ENCODE assay signal across 15 cellular contexts in the genomic region with DNA sequence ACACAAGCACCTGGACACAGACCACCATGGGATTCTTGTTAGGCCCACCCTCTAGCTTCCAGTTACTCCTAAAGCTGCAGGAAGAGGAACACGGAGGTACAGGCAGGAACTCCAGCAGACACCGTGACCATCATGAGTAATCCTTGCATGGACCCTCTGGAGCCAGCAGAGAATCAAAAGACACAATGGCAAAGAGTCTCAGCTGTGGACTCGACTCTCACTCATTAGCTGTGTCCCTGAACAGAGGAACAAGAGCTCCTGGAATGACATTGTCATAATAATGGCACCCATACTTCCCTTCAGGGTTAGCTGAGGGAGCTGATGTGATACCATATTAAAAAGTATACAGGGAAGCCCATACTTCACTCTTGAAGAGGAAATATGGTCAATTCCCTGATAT.
DNase-seq lines count a peak whose midpoint lies in the region; TF ChIP-seq lines count a peak whose summit lies in the region.
"Had no signal": no experiment of that assay in that cellular context is flagged by ENCODE, and none has a peak within 500 bp of the region (broad histone marks: within the 10 kb centered on the region; RNA-seq: fewer than 3 reads in every experiment).

No MANE protein-coding gene starts in this region.

- H3K4me3 Mint-ChIP-seq in nephron, result no peak overlapping the region
- H3K4me3 Mint-ChIP-seq: CD4-positive, alpha-beta memory T cell had no signal

- H3K27ac ChIP-seq in SJCRH30 (peak overlapping the region; percentile 97), hepatocyte (peak overlapping the region; percentile 16), vagina (peak overlapping the region; percentile 17)
- H3K27ac ChIP-seq: A549, C4-2B had no signal

- H3K4me2 ChIP-seq in hepatocyte, result no peak overlapping the region
- H3K4me2 ChIP-seq: A549 had no signal

- H3K36me3 Mint-ChIP-seq in nephron (ENCODE audit: low read depth), result peaks cover 3% of the 10 kb centered on the region
- H3K36me3 Mint-ChIP-seq: CD4-positive, alpha-beta memory T cell had no signal

- CTCF ChIA-PET in GM10248 (lab: Yijun Ruan, JAX), result no interaction called here

- no peaks in the 10 kb centered on the region for H3K9me2 ChIP-seq in hepatocyte (replicated peaks; ENCODE audit: insufficient read depth)

- no peaks in the 10 kb centered on the region for H3K79me2 ChIP-seq in hepatocyte

- WGBS in hepatocyte (ENCODE audit: low lambda C conversion rate, missing lambda C conversion rate), result 65% methylated on average over 3 of the region's 3 CpGs

- no peak overlapping the region for H2AFZ ChIP-seq in hepatocyte

- H3K4me1 ChIP-seq in SJCRH30 (peaks cover 26% of the 10 kb centered on the region), hepatocyte (ENCODE audit: insufficient read depth) (peaks cover 4% of the 10 kb centered on the region), vagina (peaks cover 5% of the 10 kb centered on the region)
- H3K4me1 ChIP-seq: A549, HAP-1 had no signal

- no peaks in the 10 kb centered on the region for H4K20me1 ChIP-seq in hepatocyte (ENCODE audit: insufficient read depth, poor library complexity, severe bottlenecking)

- H3K27me3 ChIP-seq in SJCRH30 (no peaks in the 10 kb centered on the region), hepatocyte (no peaks in the 10 kb centered on the region), vagina (no peaks in the 10 kb centered on the region)
- H3K27me3 ChIP-seq: BE2C had no signal

- no peak for TF ChIP-seq POLR2A in vagina (IDR thresholded peaks at IDR 0.05)

- H3K9me3 ChIP-seq in SJCRH30 (replicated peaks) (no peaks in the 10 kb centered on the region), hepatocyte (ENCODE audit: low read depth) (no peaks in the 10 kb centered on the region), vagina (no peaks in the 10 kb centered on the region)
- H3K9me3 ChIP-seq: A549, BE2C, HAP-1 had no signal

- H3K4me3 ChIP-seq in SJCRH30 (no peak overlapping the region), hepatocyte (no peak overlapping the region), vagina (no peak overlapping the region)
- H3K4me3 ChIP-seq: A549, HAP-1 had no signal

- H3K4me1 Mint-ChIP-seq in nephron, result peaks cover 34% of the 10 kb centered on the region
- H3K4me1 Mint-ChIP-seq: CD4-positive, alpha-beta memory T cell had no signal

- POLR2A ChIA-PET in GM10248 (lab: Yijun Ruan, JAX), result no interaction called here

- peak overlapping the region; percentile 67 to 89 (median 80) for H3K27ac Mint-ChIP-seq in nephron

- H3K27me3 Mint-ChIP-seq in nephron (ENCODE audit: low read depth), result peaks cover 4% of the 10 kb centered on the region

- H3K36me3 ChIP-seq in SJCRH30, result no peaks in the 10 kb centered on the region
- H3K36me3 ChIP-seq in hepatocyte (replicated peaks; ENCODE audit: insufficient read depth, low read depth), result no peaks in the 10 kb centered on the region
- H3K36me3 ChIP-seq in vagina, result no peaks in the 10 kb centered on the region
- H3K36me3 ChIP-seq: BE2C, HAP-1 had no signal

- peaks cover 3% of the 10 kb centered on the region for H3K9me3 Mint-ChIP-seq in nephron

- intact Hi-C loops in vagina (cut with DNase I), result no loop called here

- TF ChIP-seq CTCF in hepatocyte (IDR thresholded peaks at IDR 0.05; ENCODE audit: poor library complexity) (no peak), nephron (IDR thresholded peaks at IDR 0.05; ENCODE audit: unreplicated experiment in 3 of 3) (no peak), vagina (IDR thresholded peaks at IDR 0.05) (no peak), GM10248 (IDR thresholded peaks at IDR 0.05; ENCODE audit: control extremely low read depth, extremely low read depth, low read depth, missing control alignments) (no peak)

- DNase-seq in SJCRH30, result peak; percentile 45 to 61
- no peak for DNase-seq in hepatocyte (ENCODE audit: low spot score)
- no peak for DNase-seq in vagina (ENCODE audit: extremely low spot score in 2 of 2)
- DNase-seq in NCI-H1436 treated with DMSO at 0.1 percent for 48 hours (lab: John Stamatoyannopoulos, UW), result no peak
- no peak for DNase-seq in SK-N-DZ (ENCODE audit: low spot score)
- no peak for DNase-seq in GM10248 (ENCODE audit: extremely low spot score)
- DNase-seq: CD4-positive, alpha-beta memory T cell; DMS153; DND-41; GDM1 had no signal

Comparison
In these comparisons a context has a peak if more than half of its experiments do, and no peak if none do; other contexts are left out.
1. DNase-seq: peak in SJCRH30 (2 of 2); none in hepatocyte (single experiment), vagina (0 of 2), NCI-H1436 treated with DMSO at 0.1 percent for 48 hours (single experiment), SK-N-DZ (single experiment) and GM10248 (single experiment).
2. H3K27ac ChIP-seq: peak in every context shown above with its lines; median percentile 97 in SJCRH30; 17 in vagina; 16 in hepatocyte.